8 cellular contexts compared by ENCODE assay signal in genomic region chr9:134455951-134456739, GRCh38.
A peak's percentile ranks its signal among the peaks of the same experiment; 100 is the strongest.
DNase-seq lines count a peak whose midpoint lies in the region; ATAC-seq and TF ChIP-seq lines count a peak whose summit lies in the region.

No MANE protein-coding gene starts in this region.

- H3K4me1 ChIP-seq in PC-9 (replicated peaks; ENCODE audit: insufficient read depth) (no peaks in the 10 kb centered on the region), ovary (ENCODE audit: insufficient read depth) (peaks cover 11% of the 10 kb centered on the region), thymus (ENCODE audit: control insufficient read depth, insufficient read depth, low read length) (peaks cover 5% of the 10 kb centered on the region)

- BruUV-seq in PC-9 (replicated peaks; lab: Mats Ljungman, UMichigan), result no TSS peak

- no peak for ATAC-seq in HG02840 (IDR thresholded peaks at IDR 0.05; ENCODE audit: low FRiP score, unreplicated experiment)

- TF ChIP-seq CTCF in PC-9 (conservative IDR thresholded peaks at IDR 0.05), result no peak
- TF ChIP-seq CTCF in fibroblast of pulmonary artery (IDR thresholded peaks at IDR 0.05; ENCODE audit: low read length, missing control alignments), result no peak
- TF ChIP-seq CTCF in ovary (IDR thresholded peaks at IDR 0.05), result no peak

- 4 to 6% (median 5%) methylated on average over 32 to 41 of the region's 41 CpGs for WGBS in ovary, 3 donors
- whole genome bisulfite sequencing in thymus, result 5% methylated on average over 41 of the region's 41 CpGs

- H3K79me2 ChIP-seq in PC-9 (ENCODE audit: low read depth), result no peaks in the 10 kb centered on the region

- intact Hi-C loops in PC-9 (cut with micrococcal nuclease; ENCODE audit: unreplicated experiment), result loop anchor here (1.0 kb wide), 1 partner anchor 169 kb away; no protein-coding TSS in a partner anchor
- intact Hi-C loops in ovary (cut with DNase I), result loop anchor here in 3 of 4 donors (5.0 to 10.0 kb wide), 3 partner anchors 189 to 231 kb away; partner anchors contain the start of gene COL5A1 (in 2 of the 3)

- H3K36me3 ChIP-seq in PC-9 (ENCODE audit: low read depth) (no peaks in the 10 kb centered on the region), ovary (no peaks in the 10 kb centered on the region), thymus (ENCODE audit: control insufficient read depth, insufficient read depth) (no peaks in the 10 kb centered on the region)

- H3K9me3 ChIP-seq in PC-9 (ENCODE audit: insufficient read depth, low read depth) (no peaks in the 10 kb centered on the region), ovary (no peaks in the 10 kb centered on the region), thymus (ENCODE audit: control insufficient read depth) (no peaks in the 10 kb centered on the region)

- H3K27me3 ChIP-seq in PC-9 (ENCODE audit: insufficient read depth, low read depth) (0 out of 2 replicates have a peak, but pooled peaks cover 5% of the 10 kb centered on the region), ovary (no peaks in the 10 kb centered on the region), thymus (ENCODE audit: control insufficient read depth, insufficient read depth) (no peaks in the 10 kb centered on the region)

- no peak overlapping the region for H3K4me2 ChIP-seq in PC-9

- no peak overlapping the region for H2AFZ ChIP-seq in PC-9

- no peak for TF ChIP-seq POLR2A in ovary (IDR thresholded peaks at IDR 0.05)

- H3K27ac ChIP-seq in PC-9 (no peak overlapping the region), ovary (peak overlapping the region; percentile 77 to 87), thymus (ENCODE audit: low read depth) (peak overlapping the region; percentile 84)

- TF ChIP-seq EP300 in ovary (IDR thresholded peaks at IDR 0.05), result no peak

- CTCF ChIA-PET in PC-9 (lab: Charles Lee), result interaction anchor here (0.6 kb wide), 1 partner anchor 1038 kb away, joined by 5 read pairs; no protein-coding TSS in a partner anchor

- no peaks in the 10 kb centered on the region for H3K9me2 ChIP-seq in PC-9 (ENCODE audit: insufficient read depth)

- H4K20me1 ChIP-seq in PC-9 (ENCODE audit: insufficient read depth), result no peaks in the 10 kb centered on the region

- H3F3A ChIP-seq in PC-9 (ENCODE audit: insufficient read depth, low read depth), result no peaks in the 10 kb centered on the region

- H3K4me3 ChIP-seq in PC-9 (no peak overlapping the region), fibroblast of pulmonary artery (replicated peaks; ENCODE audit: low read depth, low read length) (no peak overlapping the region), ovary (peak overlapping the region; percentile 20), thymus (ENCODE audit: low read length) (peak overlapping the region; percentile 56)

- POLR2A ChIA-PET in PC-9 (lab: Charles Lee; ENCODE audit: unreplicated experiment), result interaction anchor here (0.6 kb wide), 1 partner anchor 128 kb away, joined by 3 read pairs; no protein-coding TSS in a partner anchor

- DNase-seq in Daoy (ENCODE audit: low read depth) (peak; percentile 98), PC-9 (peak; percentile 51 to 79), fibroblast of pulmonary artery (ENCODE audit: low read depth) (peak; percentile 98), ovary (peak; percentile 79 to 89 (median 84)), iPS-NIHi7 (ENCODE audit: extremely low spot score) (no peak)
- DNase-seq in activated T-helper 9 cell treated with anti-CD3 and anti-CD28 coated beads, Interleukin-2, amount 50 U/mL, for 16 hours (ENCODE audit: low read depth), result peak; percentile 51

Comparison
In these comparisons a context has a peak if more than half of its experiments do, and no peak if none do; other contexts are left out.
1. H3K4me3 ChIP-seq: peak in ovary (single experiment) and thymus (single experiment); none in PC-9 (single experiment) and fibroblast of pulmonary artery (single experiment).